In the genomic region with DNA sequence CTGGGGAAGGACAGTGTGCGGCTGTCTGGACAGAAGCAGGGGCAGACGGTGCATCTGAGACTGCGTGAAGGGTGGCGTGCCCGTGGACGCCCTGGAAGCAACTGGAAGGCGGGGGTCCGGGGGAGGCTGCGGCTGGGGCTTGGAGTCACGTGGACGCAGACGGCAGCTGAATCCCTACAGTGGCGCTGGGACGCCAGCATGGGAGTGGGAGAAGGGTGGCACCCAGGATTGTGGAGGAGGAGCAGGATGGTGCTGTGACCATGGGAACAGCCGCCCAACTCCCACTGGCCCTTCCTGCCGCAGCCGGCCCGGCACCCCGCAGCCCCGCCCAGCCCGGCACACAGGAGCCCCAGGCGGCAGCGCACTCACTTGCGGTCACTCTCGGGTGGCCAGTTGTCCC, we compare ENCODE assay signal across 22 cellular contexts. TPM values are rescaled to one million over a fixed set of nuclear protein-coding genes. Genes with fewer than 3 reads are reported as not detected.
DNase-seq lines count a peak whose midpoint lies in the region; ATAC-seq, FAIRE-seq and TF ChIP-seq lines count a peak whose summit lies in the region.
"Had no signal": no experiment of that assay in that cellular context is flagged by ENCODE, and none has a peak within 500 bp of the region (broad histone marks: within the 10 kb centered on the region; RNA-seq: fewer than 3 reads in every experiment).

No MANE protein-coding gene starts in this region.

- no peak for TF ChIP-seq RAD21 in K562 (CRISPR knock-in tag; conservative IDR thresholded peaks at IDR 0.05 in 1 of 2, IDR thresholded peaks at IDR 0.05 in 1 of 2)

- ATAC-seq in K562: no peak; the same call in none of the 3 replicates
- ATAC-seq in GM18519 (IDR thresholded peaks at IDR 0.05; ENCODE audit: low FRiP score, unreplicated experiment): no peak
- ATAC-seq: GM12878 had no signal

- WGBS in K562 (ENCODE audit: insufficient coverage, low coverage, missing lambda C conversion rate): 91% methylated on average over 18 of the region's 25 CpGs

- CTCF ChIA-PET in K562 (lab: Yijun Ruan, JAX; ENCODE audit: low intra/inter-chr PET ratio): no interaction called here

- no peaks in the 10 kb centered on the region for H3K9me3 ChIP-seq in K562 (replicated peaks; ENCODE audit: control insufficient read depth, insufficient read depth, low read depth, low read length)
- H3K9me3 ChIP-seq: BE2C had no signal

- no TSS peak for BruUV-seq in K562 (replicated peaks; lab: Mats Ljungman, UMichigan)

- H3K27me3 ChIP-seq in K562 (ENCODE audit: control insufficient read depth in 2 of 2, insufficient read depth in 2 of 2, low read length in 2 of 2): no peaks in the 10 kb centered on the region
- no peaks in the 10 kb centered on the region for H3K27me3 ChIP-seq in H7 (ENCODE audit: control insufficient read depth, insufficient read depth, low read length)
- H3K27me3 ChIP-seq: BE2C had no signal

- TF ChIP-seq EP300 in K562 (IDR thresholded peaks at IDR 0.05; ENCODE audit: low read length): no peak

- FAIRE-seq in K562 (lab: Jason Lieb, UNC) (no peak), urothelium cell line (lab: Jason Lieb, UNC) (peak; percentile 89)
- FAIRE-seq: GM12878, HTR-8/SVneo had no signal

- H3K4me2 ChIP-seq in K562 (ENCODE audit: insufficient read depth, low read length): no peak overlapping the region

- peaks cover 82% of the 10 kb centered on the region; the same call in 2 of the 3 replicates for H3K36me3 ChIP-seq in K562 (ENCODE audit: control insufficient read depth, insufficient read depth, low read length)
- peaks cover 27% of the 10 kb centered on the region for H3K36me3 ChIP-seq in H7 (replicated peaks; ENCODE audit: control insufficient read depth, insufficient read depth, low read length)

- no peaks in the 10 kb centered on the region for H4K20me1 ChIP-seq in K562 (replicated peaks; ENCODE audit: control insufficient read depth, insufficient read depth, low read length)

- in situ Hi-C loops in K562 (cut with MboI): no loop called here

- peak; percentile 11 for TF ChIP-seq POLR2A in GM15510 (IDR thresholded peaks at IDR 0.05; ENCODE audit: borderline replicate concordance, extremely low read depth, insufficient read length)
- TF ChIP-seq POLR2A in K562 (conservative IDR thresholded peaks at IDR 0.05): no peak

- POLR2A ChIA-PET in K562 (lab: Yijun Ruan, JAX): interaction anchor here (1.2 kb wide), 1 partner anchor 21 kb away, joined by 7 read pairs; no protein-coding TSS in a partner anchor

- intact Hi-C loops in K562 (cut with micrococcal nuclease): no loop called here

- H3K9me1 ChIP-seq in K562 (ENCODE audit: control insufficient read depth, insufficient read depth, low read length): no peaks in the 10 kb centered on the region

- H3K9ac ChIP-seq in K562 (ENCODE audit: insufficient read depth in 1 of 2, low read depth in 2 of 2, low read length in 2 of 2): no peak overlapping the region; a peak in 1 of 4 replicates
- H3K9ac ChIP-seq: GM23248 had no signal

- no peaks in the 10 kb centered on the region for H3K79me2 ChIP-seq in K562 (ENCODE audit: control insufficient read depth, insufficient read depth, low read length)

- no peak overlapping the region for H2AFZ ChIP-seq in K562 (ENCODE audit: low read depth, low read length)
- H2AFZ ChIP-seq: GM23248 had no signal

- no peak for DNase-seq in K562 (ENCODE audit: extremely low read depth in 1 of 4, low spot score in 3 of 4)
- peak; percentile 10 for DNase-seq in middle frontal gyrus (ENCODE audit: extremely low spot score, low spot score)
- no peak for DNase-seq in urothelium cell line (ENCODE audit: low spot score)
- DNase-seq in stimulated activated naive CD4-positive, alpha-beta T cell treated with Interleukin-2 at 50 U/mL for 16 hours (lab: John Stamatoyannopoulos, UW): no peak
- no peak for DNase-seq in H7
- DNase-seq: BE2C; C1 segment of cervical spinal cord; CD4-positive, CD25-positive, alpha-beta regulatory T cell; CD8-positive, alpha-beta memory T cell; COR-L47; DMS 273 treated with DMSO at 0.1 percent for 48 hours; DMS53; DND-41; EL; GM23248; HCEC 1CT; HFFc6 had no signal

- H3K4me3 ChIP-seq in K562 (no peak overlapping the region), H7 (ENCODE audit: insufficient read depth, low read depth, low read length) (no peak overlapping the region)
- H3K4me3 ChIP-seq: GM12878, GM23248 had no signal

- no peak for TF ChIP-seq CTCF in K562 (IDR thresholded peaks at IDR 0.05 in 2 of 3, conservative IDR thresholded peaks at IDR 0.05 in 1 of 3; ENCODE audit: insufficient read depth in 2 of 3, low read depth in 1 of 3, low read length in 3 of 3)

- H3K27ac ChIP-seq in K562 (ENCODE audit: extremely low read depth, low read depth, low read length): no peak overlapping the region
- H3K27ac ChIP-seq: GM23248 had no signal

- H3K4me1 ChIP-seq in K562 (replicated peaks in 1 of 2; ENCODE audit: control insufficient read depth in 2 of 2, insufficient read depth in 2 of 2, low read length in 2 of 2): peaks cover 0 to 4% of the 10 kb centered on the region in 2 experiments; a peak in 1 of 5 replicates
- H3K4me1 ChIP-seq: BE2C had no signal

TF ChIP-seq in K562, 482 proteins besides CTCF, POLR2A, EP300 and RAD21:
- TF ChIP-seq POLR2G (IDR thresholded peaks at IDR 0.05; ENCODE audit: low read depth, low read length) (peak; percentile 52; the same call in 1 of the 2 replicates), LEF1 (IDR thresholded peaks at IDR 0.05) (no peak)
TF ChIP-seq in K562: peak in this region for 1.

RNA-seq across cellular contexts. Expression of a gene that starts 9.7 kb away (rescaled TPM):
- total RNA-seq in K562 (2011; cell fraction: chromatin; rRNA removed; ENCODE audit: low replicate concordance): 67.2 and 276 TPM in 2 replicates
- 199 and 200 TPM in 2 replicates for total RNA-seq in K562 (2011; cell fraction: nucleolus; rRNA removed)
- 92.5 and 92.7 TPM in 2 replicates for total RNA-seq in K562 (2011; cell fraction: nucleoplasm; rRNA removed)
- total RNA-seq in K562 (2014; rRNA removed) (34.9 and 39.7 TPM in 2 replicates), K562 (2014; rRNA removed; fragmentation: Illumina TruSeq; extraction: Trizol) (4.1 and 6.8 TPM in 2 replicates), K562 (2015; rRNA removed; fragmentation: Illumina TruSeq; extraction: Trizol) (19.2 and 20.1 TPM in 2 replicates), K562 (2021) (105 and 119 TPM in 2 replicates)
- polyA plus RNA-seq in K562 (2011; rRNA removed) (12.0 and 28.0 TPM in 2 replicates), K562 (2014; fragmentation: Illumina TruSeq; extraction: Trizol) (18.5 and 66.3 TPM in 2 replicates), K562 (2014; fragmentation: Nextera tagmentation; extraction: Ambion mirVana) (1 to 10 TPM in 1 of 2 experiments, under 1 TPM in 1; 0.34 to 1.7 TPM), K562 (2014; rRNA removed) (46.7 and 55.1 TPM in 2 replicates)
- 17.5 and 46.7 TPM in 2 replicates for polyA plus RNA-seq in K562 (2011; cell fraction: cytosol; rRNA removed)
- polyA plus RNA-seq in K562 (2011; cell fraction: nucleus; rRNA removed): 146 and 297 TPM in 2 replicates
- 62.7 and 64.6 TPM in 2 replicates for polyA plus RNA-seq in K562 (2012)
- 9.8 and 11.1 TPM in 2 replicates for polyA minus RNA-seq in K562 (2011; rRNA and poly(A)+ RNA removed)
- 38.7 and 69.3 TPM in 2 replicates for polyA minus RNA-seq in K562 (2011; cell fraction: cytosol; rRNA and poly(A)+ RNA removed)
- polyA minus RNA-seq in K562 (2011; cell fraction: nucleus; rRNA and poly(A)+ RNA removed): 52.6 and 57.9 TPM in 2 replicates
- total RNA-seq in H7 (2014; rRNA removed; shearing (Covaris generic)): 71.8 and 78.7 TPM in 2 replicates

RNA-seq across cellular contexts. Expression of a gene that starts 35.2 kb away (rescaled TPM):
- 266 and 844 TPM in 2 replicates for total RNA-seq in K562 (2011; cell fraction: chromatin; rRNA removed; ENCODE audit: low replicate concordance)
- total RNA-seq in K562 (2011; cell fraction: nucleolus; rRNA removed): 502 and 577 TPM in 2 replicates
- total RNA-seq in K562 (2011; cell fraction: nucleoplasm; rRNA removed): 359 and 406 TPM in 2 replicates
- total RNA-seq in K562 (2014; rRNA removed) (59.0 and 71.5 TPM in 2 replicates), K562 (2014; rRNA removed; fragmentation: Illumina TruSeq; extraction: Trizol) (6.9 and 9.5 TPM in 2 replicates), K562 (2015; rRNA removed; fragmentation: Illumina TruSeq; extraction: Trizol) (26.9 and 32.7 TPM in 2 replicates), K562 (2021) (102 and 103 TPM in 2 replicates)
- polyA plus RNA-seq in K562 (2011; rRNA removed) (17.0 and 42.5 TPM in 2 replicates), K562 (2014; fragmentation: Illumina TruSeq; extraction: Trizol) (13.2 and 29.8 TPM in 2 replicates), K562 (2014; fragmentation: Nextera tagmentation; extraction: Ambion mirVana) (1 to 10 TPM; 1.8 to 2.2 TPM), K562 (2014; rRNA removed) (91.2 and 99.3 TPM in 2 replicates)
- 14.6 and 28.0 TPM in 2 replicates for polyA plus RNA-seq in K562 (2011; cell fraction: cytosol; rRNA removed)
- 444 and 528 TPM in 2 replicates for polyA plus RNA-seq in K562 (2011; cell fraction: nucleus; rRNA removed)
- 61.2 and 74.6 TPM in 2 replicates for polyA plus RNA-seq in K562 (2012)
- 53.2 and 57.7 TPM in 2 replicates for polyA minus RNA-seq in K562 (2011; rRNA and poly(A)+ RNA removed)
- polyA minus RNA-seq in K562 (2011; cell fraction: cytosol; rRNA and poly(A)+ RNA removed): 17.9 and 22.2 TPM in 2 replicates
- polyA minus RNA-seq in K562 (2011; cell fraction: nucleus; rRNA and poly(A)+ RNA removed): 91.7 and 109 TPM in 2 replicates
- 5.2 and 7.6 TPM in 2 replicates for total RNA-seq in H7 (2014; rRNA removed; shearing (Covaris generic))
- polyA plus RNA-seq: IgD-negative memory B cell had no signal

RNA-seq across cellular contexts. Expression of a gene that starts 36.1 kb away (rescaled TPM):
- total RNA-seq in K562 (2011; cell fraction: chromatin; rRNA removed; ENCODE audit: low replicate concordance): 8.5 and 20.5 TPM in 2 replicates
- total RNA-seq in K562 (2011; cell fraction: nucleolus; rRNA removed): 11.2 and 12.1 TPM in 2 replicates
- 5.1 and 7.6 TPM in 2 replicates for total RNA-seq in K562 (2011; cell fraction: nucleoplasm; rRNA removed)
- total RNA-seq in K562 (2014; rRNA removed) (11.7 and 15.6 TPM in 2 replicates), K562 (2014; rRNA removed; fragmentation: Illumina TruSeq; extraction: Trizol) (1.1 and 1.3 TPM in 2 replicates), K562 (2015; rRNA removed; fragmentation: Illumina TruSeq; extraction: Trizol) (4.7 and 5.5 TPM in 2 replicates), K562 (2021) (17.6 and 24.4 TPM in 2 replicates)
- polyA plus RNA-seq in K562 (2011; rRNA removed) (2.1 and 4.9 TPM in 2 replicates), K562 (2014; fragmentation: Illumina TruSeq; extraction: Trizol) (3.7 and 6.9 TPM in 2 replicates), K562 (2014; fragmentation: Nextera tagmentation; extraction: Ambion mirVana) (under 1 TPM; 0.04 to 0.07 TPM), K562 (2014; rRNA removed) (12.8 and 13.5 TPM in 2 replicates)
- 3.8 and 5.1 TPM in 2 replicates for polyA plus RNA-seq in K562 (2011; cell fraction: cytosol; rRNA removed)
- polyA plus RNA-seq in K562 (2011; cell fraction: nucleus; rRNA removed): 9.8 and 26.1 TPM in 2 replicates
- 11.2 and 12.1 TPM in 2 replicates for polyA plus RNA-seq in K562 (2012)
- 0.66 and 1.1 TPM in 2 replicates for polyA minus RNA-seq in K562 (2011; rRNA and poly(A)+ RNA removed)
- 5.5 and 7.7 TPM in 2 replicates for polyA minus RNA-seq in K562 (2011; cell fraction: cytosol; rRNA and poly(A)+ RNA removed)
- polyA minus RNA-seq in K562 (2011; cell fraction: nucleus; rRNA and poly(A)+ RNA removed): 3.6 and 3.8 TPM in 2 replicates
- 14.8 and 23.1 TPM in 2 replicates for total RNA-seq in H7 (2014; rRNA removed; shearing (Covaris generic))
